In genomic region chr2:110424421-110424820, GRCh38 we compare ENCODE assay signal across 1 cellular context. TPM values are rescaled to one million over a fixed set of nuclear protein-coding genes. Genes with fewer than 3 reads are reported as not detected.
"Had no signal": no experiment of that assay in that cellular context is flagged by ENCODE, and none has a peak within 500 bp of the region (broad histone marks: within the 10 kb centered on the region; RNA-seq: fewer than 3 reads in every experiment).

No MANE protein-coding gene starts in this region.

RNA-seq across cellular contexts. Expression of gene LIMS4, which starts 48.2 kb away (rescaled TPM):
- total RNA-seq: NCI-H460 had no signal
